Comparison of ENCODE assay signal across 1 cellular context in genomic region chr1:206243335-206243734, GRCh38.
TF ChIP-seq lines count a peak whose summit lies in the region.

No MANE protein-coding gene starts in this region.

TF ChIP-seq in GM12878, 131 proteins besides CTCF, POLR2A, EP300 and RAD21 (continued from another document):
- TF ChIP-seq NR2F1 (conservative IDR thresholded peaks at IDR 0.05) (peak; percentile 72), IRF4 (IDR thresholded peaks at IDR 0.05; ENCODE audit: low read depth, low read length) (peak; percentile 32; the same call in 1 of the 2 replicates), NFIC (IDR thresholded peaks at IDR 0.05; ENCODE audit: low read depth, low read length) (peak; percentile 56), BHLHE40 (IDR thresholded peaks at IDR 0.05; ENCODE audit: borderline replicate concordance in 1 of 2, low read depth in 2 of 2, low read length in 1 of 2) (peak in 1 of 2 experiments; percentile 22; a peak in 1 of 4 replicates), ETV6 (conservative IDR thresholded peaks at IDR 0.05 in 1 of 2, IDR thresholded peaks at IDR 0.05 in 1 of 2; ENCODE audit: borderline replicate concordance in 1 of 2, low read depth in 1 of 2) (peak in 1 of 2 experiments; percentile 48; a peak in 1 of 4 replicates), MEF2A (IDR thresholded peaks at IDR 0.05; ENCODE audit: insufficient read depth, low read depth, low read length) (peak; percentile 69)
